15 cellular contexts compared by ENCODE assay signal in genomic region chr1:172867216-172867828, GRCh38.
A peak's percentile ranks its signal among the peaks of the same experiment; 100 is the strongest.
DNase-seq lines count a peak whose midpoint lies in the region; ATAC-seq and TF ChIP-seq lines count a peak whose summit lies in the region.
"Had no signal": no experiment of that assay in that cellular context is flagged by ENCODE, and none has a peak within 500 bp of the region (broad histone marks: within the 10 kb centered on the region; RNA-seq: fewer than 3 reads in every experiment).

No MANE protein-coding gene starts in this region.

- H3K4me1 Mint-ChIP-seq in activated naive CD4-positive, alpha-beta T cell treated with anti-CD3 and anti-CD28 coated beads, Interleukin-2, amount 50 U/mL, for 24 hours = peaks cover 25% of the 10 kb centered on the region
- H3K4me1 Mint-ChIP-seq in T-cell = peaks cover 16 to 26% (median 25%) of the 10 kb centered on the region in 3 donors
- peaks cover 26% of the 10 kb centered on the region for H3K4me1 Mint-ChIP-seq in stimulated activated naive CD8-positive, alpha-beta T cell treated with anti-CD3 and anti-CD28 coated beads, Interleukin-15, amount 100 ng/mL, for 72 hours

- CTCF ChIA-PET in T-cell (lab: Charles Lee) (interaction anchor here in 1 of 2 donors (0.9 kb wide), 1 partner anchor 41 kb away, joined by 3 read pairs; no protein-coding TSS in a partner anchor), HEK293T (lab: Yijun Ruan, JAX) (no interaction called here)

- H3K9me3 Mint-ChIP-seq in activated naive CD4-positive, alpha-beta T cell treated with anti-CD3 and anti-CD28 coated beads, Interleukin-2, amount 50 U/mL, for 24 hours = no peaks in the 10 kb centered on the region
- H3K9me3 Mint-ChIP-seq in T-cell = peaks cover 0 to 4% (median 0%) of the 10 kb centered on the region in 3 donors
- no peaks in the 10 kb centered on the region for H3K9me3 Mint-ChIP-seq in stimulated activated naive CD8-positive, alpha-beta T cell treated with anti-CD3 and anti-CD28 coated beads, Interleukin-15, amount 100 ng/mL, for 72 hours

- peak; percentile 71 to 96 (median 84) for ATAC-seq in T-cell (replicated peaks in 1 of 4)
- peak; percentile 84 for ATAC-seq in stimulated activated naive CD8-positive, alpha-beta T cell treated with anti-CD3 and anti-CD28 coated beads, Interleukin-15, amount 100 ng/mL, for 72 hours
- ATAC-seq in HG03045 (IDR thresholded peaks at IDR 0.05; ENCODE audit: unreplicated experiment) = no peak
- ATAC-seq: HepG2, Panc1, Right ventricle myocardium inferior had no signal

- POLR2A ChIA-PET in T-cell (lab: Charles Lee) = no interaction called here
- POLR2A ChIA-PET in HEK293T (lab: Yijun Ruan, JAX) = no interaction called here

- H3K36me3 Mint-ChIP-seq in activated naive CD4-positive, alpha-beta T cell treated with anti-CD3 and anti-CD28 coated beads, Interleukin-2, amount 50 U/mL, for 24 hours = no peaks in the 10 kb centered on the region
- H3K36me3 Mint-ChIP-seq in T-cell = no peaks in the 10 kb centered on the region

- H3K4me3 Mint-ChIP-seq in activated naive CD4-positive, alpha-beta T cell treated with anti-CD3 and anti-CD28 coated beads, Interleukin-2, amount 50 U/mL, for 24 hours = peak overlapping the region; percentile 6
- H3K4me3 Mint-ChIP-seq in T-cell = no peak overlapping the region
- peak overlapping the region in 1 of 2 donors; percentile 30 for H3K4me3 Mint-ChIP-seq in stimulated activated naive CD8-positive, alpha-beta T cell treated with anti-CD3 and anti-CD28 coated beads, Interleukin-15, amount 100 ng/mL, for 72 hours

- H3K27ac Mint-ChIP-seq in activated naive CD4-positive, alpha-beta T cell treated with anti-CD3 and anti-CD28 coated beads, Interleukin-2, amount 50 U/mL, for 24 hours = peak overlapping the region; percentile 79
- H3K27ac Mint-ChIP-seq in T-cell = peak overlapping the region; percentile 25 to 56
- H3K27ac Mint-ChIP-seq in stimulated activated naive CD8-positive, alpha-beta T cell treated with anti-CD3 and anti-CD28 coated beads, Interleukin-15, amount 100 ng/mL, for 72 hours = no peak overlapping the region

- H3K27me3 Mint-ChIP-seq in activated naive CD4-positive, alpha-beta T cell treated with anti-CD3 and anti-CD28 coated beads, Interleukin-2, amount 50 U/mL, for 24 hours = no peaks in the 10 kb centered on the region
- H3K27me3 Mint-ChIP-seq in T-cell = no peaks in the 10 kb centered on the region
- H3K27me3 Mint-ChIP-seq in stimulated activated naive CD8-positive, alpha-beta T cell treated with anti-CD3 and anti-CD28 coated beads, Interleukin-15, amount 100 ng/mL, for 72 hours = no peaks in the 10 kb centered on the region

- DNase-seq in activated naive CD4-positive, alpha-beta T cell treated with anti-CD3 and anti-CD28 coated beads, Interleukin-2, amount 50 U/mL, for 16 hours = no peak
- DNase-seq in T-cell (peak in 4 of 34 experiments; percentile 3 to 15 (median 6)), HEK293T (ENCODE audit: extremely low spot score) (no peak)
- peak; percentile 38 for DNase-seq in central memory CD4-positive, alpha-beta T cell
- peak in 1 of 2 donors; percentile 17 for DNase-seq in stimulated activated naive CD8-positive, alpha-beta T cell treated with anti-CD3 and anti-CD28 coated beads, Interleukin-15, amount 100 ng/mL, for 72 hours
- DNase-seq: BE2C, NCI-H1417 treated with DMSO at 0.1 percent for 48 hours, NCI-H2029 treated with DMSO at 0.1 percent for 48 hours, NCI-H510A, NCI-H82 had no signal

TF ChIP-seq in HEK293T, 16 proteins besides CTCF, POLR2A, EP300 and RAD21:
- TF ChIP-seq ELF4 (IDR thresholded peaks at IDR 0.05) (no peak), PKNOX1 (IDR thresholded peaks at IDR 0.05) (no peak), LEF1 (IDR thresholded peaks at IDR 0.05; ENCODE audit: borderline replicate concordance) (no peak), HDGF (IDR thresholded peaks at IDR 0.05; ENCODE audit: borderline replicate concordance) (no peak), CTBP1 (IDR thresholded peaks at IDR 0.05; ENCODE audit: borderline replicate concordance) (no peak), SUZ12 (IDR thresholded peaks at IDR 0.05) (no peak)

Comparison
In these comparisons a context has a peak if more than half of its experiments do, and no peak if none do; other contexts are left out.
1. H3K27ac Mint-ChIP-seq: peak in activated naive CD4-positive, alpha-beta T cell treated with anti-CD3 and anti-CD28 coated beads, Interleukin-2, amount 50 U/mL, for 24 hours (single experiment) and T-cell (2 of 2); none in stimulated activated naive CD8-positive, alpha-beta T cell treated with anti-CD3 and anti-CD28 coated beads, Interleukin-15, amount 100 ng/mL, for 72 hours (0 of 2).